ENCODE assay signal across 16 cellular contexts in genomic region chr16:52283018-52283417, GRCh38.
DNase-seq lines count a peak whose midpoint lies in the region.
"Had no signal": no experiment of that assay in that cellular context is flagged by ENCODE, and none has a peak within 500 bp of the region (broad histone marks: within the 10 kb centered on the region; RNA-seq: fewer than 3 reads in every experiment).

No MANE protein-coding gene starts in this region.

- intact Hi-C loops in activated CD4-positive, alpha-beta memory T cell treated with anti-CD3 and anti-CD28 coated beads for 36 hours (cut with micrococcal nuclease): no loop called here

- H3K9me3 Mint-ChIP-seq in activated CD4-positive, alpha-beta memory T cell treated with anti-CD3 and anti-CD28 coated beads for 36 hours: peaks cover 2% of the 10 kb centered on the region

- H3K4me3 Mint-ChIP-seq in activated CD4-positive, alpha-beta memory T cell treated with anti-CD3 and anti-CD28 coated beads for 36 hours: no peak overlapping the region
- H3K4me3 Mint-ChIP-seq: CD4-positive, CD25-positive, alpha-beta regulatory T cell had no signal

- H3K27me3 Mint-ChIP-seq in activated CD4-positive, alpha-beta memory T cell treated with anti-CD3 and anti-CD28 coated beads for 36 hours: no peaks in the 10 kb centered on the region
- H3K27me3 Mint-ChIP-seq: CD4-positive, CD25-positive, alpha-beta regulatory T cell had no signal

- no peaks in the 10 kb centered on the region for H3K4me1 Mint-ChIP-seq in activated CD4-positive, alpha-beta memory T cell treated with anti-CD3 and anti-CD28 coated beads for 36 hours (ENCODE audit: low read depth)
- H3K4me1 Mint-ChIP-seq: CD4-positive, CD25-positive, alpha-beta regulatory T cell had no signal

- POLR2A ChIA-PET in activated CD4-positive, alpha-beta memory T cell treated with anti-CD3 and anti-CD28 coated beads for 36 hours (lab: Charles Lee): no interaction called here

- DNase-seq in ELR (ENCODE audit: low read depth): peak; percentile 0
- DNase-seq in NCI-H460 (ENCODE audit: extremely low read depth, low read depth): peak; percentile 7
- DNase-seq in epithelial cell of prostate (ENCODE audit: low read depth, low spot score): peak; percentile 34
- peak; percentile 1 for DNase-seq in iris pigment epithelial cell (ENCODE audit: low read depth)
- DNase-seq in activated CD4-positive, alpha-beta memory T cell treated with anti-CD3 and anti-CD28 coated beads for 36 hours: no peak
- DNase-seq in SKM-1 treated with dmso at 0.1 percent for 144 hours (lab: John Stamatoyannopoulos, UW; ENCODE audit: unreplicated experiment): no peak
- no peak for DNase-seq in glomerular visceral epithelial cell (ENCODE audit: extremely low spot score)
- no peak for DNase-seq in SHP77 treated with DMSO at 0.1 percent for 48 hours (lab: John Stamatoyannopoulos, UW)
- DNase-seq: CD4-positive, CD25-positive, alpha-beta regulatory T cell; GF-D8; KBM-7; NCI-H1092 treated with DMSO at 0.1 percent for 48 hours; NCI-H1694; NCI-H2107; NCI-H446; PC-9 had no signal

- no peaks in the 10 kb centered on the region for H3K36me3 Mint-ChIP-seq in activated CD4-positive, alpha-beta memory T cell treated with anti-CD3 and anti-CD28 coated beads for 36 hours
- H3K36me3 Mint-ChIP-seq: CD4-positive, CD25-positive, alpha-beta regulatory T cell had no signal

- CTCF ChIA-PET in activated CD4-positive, alpha-beta memory T cell treated with anti-CD3 and anti-CD28 coated beads for 36 hours (lab: Charles Lee): no interaction called here

- no peak overlapping the region for H3K27ac ChIP-seq in epithelial cell of prostate
- H3K27ac ChIP-seq: PC-9 had no signal

- H3K27ac Mint-ChIP-seq in activated CD4-positive, alpha-beta memory T cell treated with anti-CD3 and anti-CD28 coated beads for 36 hours: no peak overlapping the region
- H3K27ac Mint-ChIP-seq: CD4-positive, CD25-positive, alpha-beta regulatory T cell had no signal

Comparison
In these comparisons a context has a peak if more than half of its experiments do, and no peak if none do; other contexts are left out.
1. DNase-seq: peak in ELR (single experiment), NCI-H460 (single experiment), epithelial cell of prostate (single experiment) and iris pigment epithelial cell (single experiment); none in activated CD4-positive, alpha-beta memory T cell treated with anti-CD3 and anti-CD28 coated beads for 36 hours (single experiment), SKM-1 treated with dmso at 0.1 percent for 144 hours (single experiment), glomerular visceral epithelial cell (single experiment) and SHP77 treated with DMSO at 0.1 percent for 48 hours (single experiment).